8 cellular contexts compared by ENCODE assay signal in genomic region chr20:58086763-58087566, GRCh38.
DNase-seq lines count a peak whose midpoint lies in the region; ATAC-seq and TF ChIP-seq lines count a peak whose summit lies in the region.

No MANE protein-coding gene starts in this region.

- no peak overlapping the region for H3K4me3 ChIP-seq in HL-60 (replicated peaks; ENCODE audit: insufficient read depth, low read length)

- H3K27me3 ChIP-seq in HL-60 (ENCODE audit: insufficient read depth, poor library complexity, severe bottlenecking): no peaks in the 10 kb centered on the region

- H3K36me3 Mint-ChIP-seq in nephron (ENCODE audit: low read depth): no peaks in the 10 kb centered on the region

- peak overlapping the region; percentile 20 to 54 (median 23) for H3K27ac Mint-ChIP-seq in nephron

- H3K4me1 Mint-ChIP-seq in nephron: peaks cover 24% of the 10 kb centered on the region

- peaks cover 3% of the 10 kb centered on the region for H3K9me3 Mint-ChIP-seq in nephron

- H3K4me3 Mint-ChIP-seq in nephron: no peak overlapping the region

- no peak for ATAC-seq in HG02938 (IDR thresholded peaks at IDR 0.05; ENCODE audit: unreplicated experiment)

- DNase-seq in DMS153 treated with DMSO at 0.1 percent for 48 hours (lab: John Stamatoyannopoulos, UW; ENCODE audit: unreplicated experiment): peak; percentile 51
- no peak for DNase-seq in HL-60 (ENCODE audit: low read depth in 1 of 2, low spot score in 1 of 2)
- peak; percentile 24 for DNase-seq in OCI-M1 (lab: John Stamatoyannopoulos, UW)
- peak; percentile 50 for DNase-seq in epidermal melanocyte (ENCODE audit: insufficient read length, low spot score)
- DNase-seq in NCI-H226: no peak
- no peak for DNase-seq in NCI-H187 treated with DMSO at 0.1 percent for 48 hours (lab: John Stamatoyannopoulos, UW)

- H3K27me3 Mint-ChIP-seq in nephron (ENCODE audit: low read depth): peaks cover 8% of the 10 kb centered on the region

- TF ChIP-seq CTCF in HL-60 (IDR thresholded peaks at IDR 0.05; ENCODE audit: insufficient read depth, low read length): peak; percentile 79
- peak; percentile 70 to 82 (median 73) for TF ChIP-seq CTCF in nephron (IDR thresholded peaks at IDR 0.05; ENCODE audit: unreplicated experiment in 3 of 3)

- H3K27ac ChIP-seq in HL-60 (replicated peaks): no peak overlapping the region

Comparison
In these comparisons a context has a peak if more than half of its experiments do, and no peak if none do; other contexts are left out.
1. DNase-seq: peak in DMS153 treated with DMSO at 0.1 percent for 48 hours (single experiment), OCI-M1 (single experiment) and epidermal melanocyte (single experiment); none in HL-60 (0 of 2), NCI-H226 (single experiment) and NCI-H187 treated with DMSO at 0.1 percent for 48 hours (single experiment).